ENCODE assay signal across 22 cellular contexts in the genomic region with DNA sequence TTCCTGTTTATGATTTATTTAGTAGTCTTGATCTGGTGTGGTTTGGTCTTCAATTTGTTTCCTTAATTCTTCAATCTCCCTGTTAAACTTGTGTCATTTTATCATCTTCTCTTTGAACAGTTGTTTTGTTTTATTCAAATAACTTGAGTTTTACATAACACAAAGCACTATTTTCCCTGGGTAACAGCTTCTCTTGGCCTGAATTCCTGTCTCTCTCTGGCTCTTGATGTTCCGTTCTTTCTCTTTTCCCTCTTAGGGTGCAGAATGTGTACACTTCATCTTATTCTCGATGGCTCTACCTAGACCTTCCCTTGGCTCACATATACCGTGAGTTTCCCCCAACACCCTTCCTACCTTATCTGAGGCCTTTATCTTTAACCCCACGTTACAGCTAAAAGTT.
"Had no signal": no experiment of that assay in that cellular context is flagged by ENCODE, and none has a peak within 500 bp of the region (broad histone marks: within the 10 kb centered on the region; RNA-seq: fewer than 3 reads in every experiment).

No MANE protein-coding gene starts in this region.

- H3K4me1 Mint-ChIP-seq: central memory CD8-positive, alpha-beta T cell; immature natural killer cell; stimulated activated memory B cell treated with anti-CD40 and anti-IgM and Interleukin-4, amounts not matched to agents 10 μg/mL and 1 μg/mL and 100 μg/mL, for 72 hours had no signal

- H3K27me3 Mint-ChIP-seq: central memory CD8-positive, alpha-beta T cell; natural killer cell treated with Interleukin-12 subunit alpha and Interleukin-12 subunit beta and Interleukin-15 and Interleukin-18, amount 100 ng/mL, for 72 hours; stimulated activated memory B cell treated with anti-CD40 and anti-IgM and Interleukin-4, amounts not matched to agents 10 μg/mL and 1 μg/mL and 100 μg/mL, for 72 hours had no signal

- H3K27me3 ChIP-seq: brain microvascular endothelial cell, gastroesophageal sphincter, heart right ventricle, tibial artery had no signal

- DNase-seq: activated CD4-positive, alpha-beta T cell treated with anti-CD3 and anti-CD28 coated beads, Interleukin-2, amount 50 U/mL, for 1 hour; activated gamma-delta T cell; activated T-cell treated with anti-CD3 and anti-CD28 coated beads, Interleukin-2, amount 50 U/mL, for 72 hours; aorta; brain microvascular endothelial cell; cortex of kidney; effector CD4-positive, alpha-beta T cell; heart right ventricle; immature natural killer cell; left cardiac atrium; stimulated activated CD4-positive, alpha-beta T cell treated with anti-CD3 and anti-CD28 coated beads, Interleukin-4, amount 100 ng/mL, for 24 hours; T-helper 1 cell; T1000; tibial artery had no signal

- H3K4me1 ChIP-seq: gastroesophageal sphincter, heart right ventricle, parathyroid adenoma, tibial artery had no signal

- H3K9ac ChIP-seq: parathyroid adenoma had no signal

- ATAC-seq: activated CD4-positive, CD25-positive, alpha-beta regulatory T cell treated with anti-CD3 and anti-CD28 coated beads, Interleukin-2, amount 50 U/mL, for 24 hours; activated T-cell treated with anti-CD3 and anti-CD28 coated beads, Interleukin-2, amount 50 U/mL, for 72 hours; gastroesophageal sphincter; heart right ventricle; left cardiac atrium; natural killer cell treated with Interleukin-12 subunit alpha and Interleukin-12 subunit beta and Interleukin-15 and Interleukin-18, amount 100 ng/mL, for 72 hours; sciatic nerve; stimulated activated memory B cell treated with anti-CD40 and anti-IgM and Interleukin-4, amounts not matched to agents 10 μg/mL and 1 μg/mL and 100 μg/mL, for 72 hours had no signal

- H3K27ac Mint-ChIP-seq: activated T-cell treated with anti-CD3 and anti-CD28 coated beads, Interleukin-2, amount 50 U/mL, for 72 hours; natural killer cell treated with Interleukin-12 subunit alpha and Interleukin-12 subunit beta and Interleukin-15 and Interleukin-18, amount 100 ng/mL, for 72 hours; stimulated activated memory B cell treated with anti-CD40 and anti-IgM and Interleukin-4, amounts not matched to agents 10 μg/mL and 1 μg/mL and 100 μg/mL, for 72 hours had no signal

- H3K4me3 Mint-ChIP-seq: activated T-cell treated with anti-CD3 and anti-CD28 coated beads, Interleukin-2, amount 50 U/mL, for 72 hours; central memory CD8-positive, alpha-beta T cell; immature natural killer cell; natural killer cell treated with Interleukin-12 subunit alpha and Interleukin-12 subunit beta and Interleukin-15 and Interleukin-18, amount 100 ng/mL, for 72 hours; stimulated activated memory B cell treated with anti-CD40 and anti-IgM and Interleukin-4, amounts not matched to agents 10 μg/mL and 1 μg/mL and 100 μg/mL, for 72 hours had no signal

- H3K27ac ChIP-seq: brain microvascular endothelial cell, gastroesophageal sphincter, heart right ventricle, parathyroid adenoma, tibial artery had no signal

- H3K4me2 ChIP-seq: smooth muscle cell had no signal

- H3K4me3 ChIP-seq: gastroesophageal sphincter, heart right ventricle, smooth muscle cell, tibial artery had no signal

- H3K9me3 ChIP-seq: gastroesophageal sphincter, heart right ventricle, tibial artery had no signal
